Comparison of ENCODE assay signal across 23 cellular contexts in the genomic region with DNA sequence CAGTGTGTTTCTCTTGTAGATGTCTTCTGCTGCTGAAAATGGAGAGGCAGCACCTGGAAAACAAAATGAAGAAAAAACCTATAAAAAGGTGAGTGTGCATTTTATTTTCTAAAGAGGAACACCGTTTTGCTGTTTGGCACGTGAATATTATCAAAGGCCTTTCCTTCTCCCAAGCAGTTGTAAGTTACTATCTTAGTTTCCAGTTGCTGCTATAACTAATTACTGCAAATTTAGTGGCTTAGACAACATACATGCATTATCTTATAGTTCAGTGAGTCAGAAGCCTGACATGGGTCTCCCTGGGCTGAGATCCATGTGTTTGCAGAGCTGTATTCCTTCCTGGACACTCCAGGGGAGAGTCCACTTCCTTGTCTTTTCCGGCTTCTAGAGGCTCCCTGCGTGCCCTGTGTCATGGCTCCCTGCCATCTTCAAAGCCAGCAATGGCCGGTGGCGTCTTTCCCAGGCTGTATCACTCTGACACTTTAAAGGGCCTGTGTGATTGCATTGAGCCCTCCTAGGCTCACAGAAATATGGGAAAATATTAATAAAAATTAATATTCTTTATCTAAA.
DNase-seq lines count a peak whose midpoint lies in the region; ATAC-seq, FAIRE-seq and TF ChIP-seq lines count a peak whose summit lies in the region.
"Had no signal": no experiment of that assay in that cellular context is flagged by ENCODE, and none has a peak within 500 bp of the region (broad histone marks: within the 10 kb centered on the region; RNA-seq: fewer than 3 reads in every experiment).

No MANE protein-coding gene starts in this region.

- TF ChIP-seq CTCF in brain microvascular endothelial cell (IDR thresholded peaks at IDR 0.05; ENCODE audit: low read depth, low read length, missing control alignments) (no peak), right atrium auricular region (IDR thresholded peaks at IDR 0.05) (no peak)

- no peaks in the 10 kb centered on the region for H3K4me1 Mint-ChIP-seq in stimulated activated memory B cell treated with anti-CD40 and anti-IgM and Interleukin-4, amounts not matched to agents 10 μg/mL and 1 μg/mL and 100 μg/mL, for 72 hours
- H3K4me1 Mint-ChIP-seq: IgD-negative memory B cell; stimulated activated effector memory CD8-positive, alpha-beta T cell treated with anti-CD3 and anti-CD28 coated beads, Interleukin-12 subunit alpha, Interleukin-12 subunit beta, amount 100 ng/mL, for 72 hours had no signal

- DNase-seq in NCI-H2029 (lab: John Stamatoyannopoulos, UW): peak; percentile 70
- DNase-seq in brain microvascular endothelial cell: peak; percentile 16
- no peak for DNase-seq in right atrium auricular region (ENCODE audit: low spot score)
- peak; percentile 49 for DNase-seq in small intestine
- DNase-seq in GM03348 (ENCODE audit: low spot score): no peak
- DNase-seq in NCI-H2196 (lab: John Stamatoyannopoulos, UW; ENCODE audit: unreplicated experiment): no peak
- DNase-seq in effector CD8-positive, alpha-beta T cell (lab: John Stamatoyannopoulos, UW): no peak
- DNase-seq: activated CD4-positive, alpha-beta T cell treated with anti-CD3 and anti-CD28 coated beads for 4 hours; activated naive CD4-positive, alpha-beta T cell treated with anti-CD3 and anti-CD28 coated beads for 36 hours; activated T-cell treated with anti-CD3 and anti-CD28 coated beads, Interleukin-2, amount 50 U/mL, for 72 hours; effector memory CD8-positive, alpha-beta T cell; midbrain; NCI-H1694; NCI-H2227 treated with DMSO at 0.1 percent for 48 hours; NCI-H82; stimulated activated CD4-positive, alpha-beta T cell treated with anti-CD3 and anti-CD28 coated beads, Interleukin-2, amount 100 ng/mL, for 24 hours; testis had no signal

- H3K36me3 Mint-ChIP-seq in stimulated activated memory B cell treated with anti-CD40 and anti-IgM and Interleukin-4, amounts not matched to agents 10 μg/mL and 1 μg/mL and 100 μg/mL, for 72 hours: peaks cover 46% of the 10 kb centered on the region
- H3K36me3 Mint-ChIP-seq: stimulated activated effector memory CD8-positive, alpha-beta T cell treated with anti-CD3 and anti-CD28 coated beads, Interleukin-12 subunit alpha, Interleukin-12 subunit beta, amount 100 ng/mL, for 72 hours had no signal

- no peak overlapping the region for H3K4me3 Mint-ChIP-seq in stimulated activated memory B cell treated with anti-CD40 and anti-IgM and Interleukin-4, amounts not matched to agents 10 μg/mL and 1 μg/mL and 100 μg/mL, for 72 hours
- H3K4me3 Mint-ChIP-seq: activated naive CD4-positive, alpha-beta T cell treated with anti-CD3 and anti-CD28 coated beads for 36 hours; activated T-cell treated with anti-CD3 and anti-CD28 coated beads, Interleukin-2, amount 50 U/mL, for 72 hours; effector memory CD8-positive, alpha-beta T cell; IgD-negative memory B cell; neural crest cell; stimulated activated effector memory CD8-positive, alpha-beta T cell treated with anti-CD3 and anti-CD28 coated beads, Interleukin-12 subunit alpha, Interleukin-12 subunit beta, amount 100 ng/mL, for 72 hours had no signal

- H3K27me3 Mint-ChIP-seq in stimulated activated memory B cell treated with anti-CD40 and anti-IgM and Interleukin-4, amounts not matched to agents 10 μg/mL and 1 μg/mL and 100 μg/mL, for 72 hours: no peaks in the 10 kb centered on the region
- H3K27me3 Mint-ChIP-seq: IgD-negative memory B cell had no signal

- no peaks in the 10 kb centered on the region for H3K27me3 ChIP-seq in brain microvascular endothelial cell (replicated peaks)
- H3K27me3 ChIP-seq in right atrium auricular region: no peaks in the 10 kb centered on the region
- H3K27me3 ChIP-seq in small intestine (ENCODE audit: control insufficient read depth in 2 of 2, insufficient read depth in 2 of 2, low read length in 2 of 2): no peaks in the 10 kb centered on the region
- H3K27me3 ChIP-seq: testis had no signal

- in situ Hi-C loops in brain microvascular endothelial cell (cut with HindIII; ENCODE audit: low pct_ligation_motif_present, low sequenced_read_pairs): no loop called here

- peaks cover 0 to 15% of the 10 kb centered on the region in 2 donors for H3K4me1 ChIP-seq in right atrium auricular region
- no peaks in the 10 kb centered on the region for H3K4me1 ChIP-seq in small intestine (ENCODE audit: control insufficient read depth in 2 of 2, insufficient read depth in 1 of 2, low read depth in 1 of 2, low read length in 1 of 2)
- H3K4me1 ChIP-seq: testis had no signal

- no peaks in the 10 kb centered on the region for H3K9me3 ChIP-seq in right atrium auricular region
- no peaks in the 10 kb centered on the region for H3K9me3 ChIP-seq in small intestine (ENCODE audit: control insufficient read depth, low read depth)
- H3K9me3 ChIP-seq: testis had no signal

- ATAC-seq in stimulated activated memory B cell treated with anti-CD40 and anti-IgM and Interleukin-4, amounts not matched to agents 10 μg/mL and 1 μg/mL and 100 μg/mL, for 72 hours: no peak
- ATAC-seq: activated T-cell treated with anti-CD3 and anti-CD28 coated beads, Interleukin-2, amount 50 U/mL, for 72 hours; effector memory CD8-positive, alpha-beta T cell; esophagus mucosa; stimulated activated effector memory CD8-positive, alpha-beta T cell treated with anti-CD3 and anti-CD28 coated beads, Interleukin-12 subunit alpha, Interleukin-12 subunit beta, amount 100 ng/mL, for 72 hours had no signal

- H3K27ac ChIP-seq in brain microvascular endothelial cell (no peak overlapping the region), right atrium auricular region (peak overlapping the region; percentile 53 to 58), small intestine (ENCODE audit: low read depth in 1 of 2, low read length in 1 of 2) (no peak overlapping the region)
- H3K27ac ChIP-seq: skin epidermis, testis had no signal

- no peaks in the 10 kb centered on the region for H3K9me3 Mint-ChIP-seq in stimulated activated memory B cell treated with anti-CD40 and anti-IgM and Interleukin-4, amounts not matched to agents 10 μg/mL and 1 μg/mL and 100 μg/mL, for 72 hours
- H3K9me3 Mint-ChIP-seq: activated naive CD4-positive, alpha-beta T cell treated with anti-CD3 and anti-CD28 coated beads for 36 hours; activated T-cell treated with anti-CD3 and anti-CD28 coated beads, Interleukin-2, amount 50 U/mL, for 72 hours; effector memory CD8-positive, alpha-beta T cell; IgD-negative memory B cell; neural crest cell; stimulated activated effector memory CD8-positive, alpha-beta T cell treated with anti-CD3 and anti-CD28 coated beads, Interleukin-12 subunit alpha, Interleukin-12 subunit beta, amount 100 ng/mL, for 72 hours had no signal

- no peak for FAIRE-seq in small intestine (lab: Jason Lieb, UNC)

- no peak overlapping the region for H3K27ac Mint-ChIP-seq in stimulated activated memory B cell treated with anti-CD40 and anti-IgM and Interleukin-4, amounts not matched to agents 10 μg/mL and 1 μg/mL and 100 μg/mL, for 72 hours
- H3K27ac Mint-ChIP-seq: activated naive CD4-positive, alpha-beta T cell treated with anti-CD3 and anti-CD28 coated beads for 36 hours; activated T-cell treated with anti-CD3 and anti-CD28 coated beads, Interleukin-2, amount 50 U/mL, for 72 hours; effector memory CD8-positive, alpha-beta T cell; IgD-negative memory B cell; stimulated activated effector memory CD8-positive, alpha-beta T cell treated with anti-CD3 and anti-CD28 coated beads, Interleukin-12 subunit alpha, Interleukin-12 subunit beta, amount 100 ng/mL, for 72 hours had no signal

- H3K36me3 ChIP-seq in brain microvascular endothelial cell (replicated peaks) (no peaks in the 10 kb centered on the region), right atrium auricular region (no peaks in the 10 kb centered on the region), small intestine (ENCODE audit: control insufficient read depth in 2 of 2, insufficient read depth in 2 of 2, low read length in 2 of 2) (peaks cover 0 to 2% of the 10 kb centered on the region in 2 donors)

- 52 to 70% (median 65%) methylated on average over 6 of the region's 6 CpGs for WGBS in small intestine, 3 donors

- H3K4me3 ChIP-seq in brain microvascular endothelial cell (ENCODE audit: low read depth, low read length) (no peak overlapping the region), right atrium auricular region (no peak overlapping the region), small intestine (ENCODE audit: low read depth in 1 of 2, low read length in 2 of 2) (no peak overlapping the region)
- H3K4me3 ChIP-seq: skin epidermis, testis had no signal

Comparison
In these comparisons a context has a peak if more than half of its experiments do, and no peak if none do; other contexts are left out.
1. DNase-seq: peak in NCI-H2029 (single experiment), brain microvascular endothelial cell (single experiment) and small intestine (single experiment); none in right atrium auricular region (single experiment), GM03348 (single experiment), NCI-H2196 (single experiment) and effector CD8-positive, alpha-beta T cell (single experiment).
2. H3K27ac ChIP-seq: peak in right atrium auricular region (2 of 2); none in brain microvascular endothelial cell (single experiment) and small intestine (0 of 2).